Comparison of ENCODE assay signal across 24 cellular contexts in the genomic region with DNA sequence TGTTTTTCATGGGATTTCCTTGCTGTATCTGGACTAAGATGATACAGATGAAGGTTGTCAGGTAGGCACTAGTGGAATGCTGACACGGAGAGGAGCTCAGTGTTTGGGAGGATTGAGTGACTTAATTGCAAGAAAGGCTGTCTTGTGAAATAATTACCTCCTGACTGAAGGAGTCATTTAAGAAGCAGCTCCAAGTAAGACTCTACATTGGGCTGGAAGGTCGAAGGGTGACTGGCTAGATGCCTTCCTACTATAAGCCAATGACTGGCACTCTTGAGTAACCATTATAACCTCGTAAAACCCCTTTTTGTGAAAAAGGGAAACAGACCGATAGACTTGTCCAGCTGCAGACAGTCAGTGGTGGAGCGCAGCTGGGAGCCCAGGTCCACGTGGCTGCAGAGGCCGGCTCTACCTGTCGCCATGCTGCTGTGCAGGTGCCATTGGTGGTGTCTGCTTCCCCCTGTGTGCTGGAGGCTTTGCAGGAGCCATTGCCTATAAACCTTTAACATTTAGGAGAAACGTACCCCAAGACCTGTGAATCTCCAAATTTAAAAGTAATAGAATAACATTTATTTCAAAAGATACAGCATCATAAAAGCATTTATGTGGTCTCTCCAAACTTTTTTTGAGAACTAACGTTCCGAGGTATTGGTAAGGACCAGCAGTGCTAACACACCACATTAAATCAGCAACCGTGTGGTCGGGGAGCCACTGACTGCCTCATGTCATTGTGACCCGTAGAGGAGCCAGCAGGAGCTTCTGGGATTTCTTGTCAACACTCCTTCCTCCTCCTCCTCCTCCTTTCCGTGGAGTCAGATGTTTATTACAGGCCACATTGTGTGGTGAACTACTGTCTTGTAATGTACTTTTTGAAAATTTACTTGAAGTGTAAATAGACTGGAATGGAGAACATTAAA.
A peak's percentile ranks its signal among the peaks of the same experiment; 100 is the strongest.
DNase-seq lines count a peak whose midpoint lies in the region; ATAC-seq and TF ChIP-seq lines count a peak whose summit lies in the region.
"Had no signal": no experiment of that assay in that cellular context is flagged by ENCODE, and none has a peak within 500 bp of the region (broad histone marks: within the 10 kb centered on the region; RNA-seq: fewer than 3 reads in every experiment).

No MANE protein-coding gene starts in this region.

- peaks cover 4 to 17% of the 10 kb centered on the region in 2 experiments; a peak in 2 of 3 replicates for H3K36me3 ChIP-seq in HEK293 (ENCODE audit: control insufficient read depth in 2 of 2, insufficient read depth in 1 of 2, low read length in 2 of 2)
- H3K36me3 ChIP-seq in naive thymus-derived CD4-positive, alpha-beta T cell (ENCODE audit: control insufficient read depth in 2 of 3, insufficient read depth in 3 of 3, low read length in 3 of 3) = peaks cover 0 to 35% (median 0%) of the 10 kb centered on the region in 3 experiments

- POLR2A ChIA-PET in HEK293 (lab: Yijun Ruan, JAX) = no interaction called here
- POLR2A ChIA-PET in WTC11 (lab: Charles Lee) = no interaction called here
- POLR2A ChIA-PET in naive thymus-derived CD4-positive, alpha-beta T cell (lab: Charles Lee) = no interaction called here

- no peaks in the 10 kb centered on the region for H3K27me3 ChIP-seq in naive thymus-derived CD4-positive, alpha-beta T cell (ENCODE audit: control insufficient read depth in 2 of 2, insufficient read depth in 2 of 2, low read length in 2 of 2)
- H3K27me3 ChIP-seq: Peyer's patch had no signal

- no peak overlapping the region for H3K27ac ChIP-seq in HEK293 (ENCODE audit: extremely low read depth, low read depth, low read length)
- H3K27ac ChIP-seq in naive thymus-derived CD4-positive, alpha-beta T cell (ENCODE audit: low read depth, low read length) = no peak overlapping the region
- H3K27ac ChIP-seq: Peyer's patch, thoracic aorta had no signal

- H3K36me3 Mint-ChIP-seq in WTC11 = peaks cover 11% of the 10 kb centered on the region
- H3K36me3 Mint-ChIP-seq in naive thymus-derived CD4-positive, alpha-beta T cell = peaks cover 16 to 77% (median 34%) of the 10 kb centered on the region in 5 donors

- no peaks in the 10 kb centered on the region for H3K27me3 Mint-ChIP-seq in WTC11 (ENCODE audit: low read depth)
- no peaks in the 10 kb centered on the region for H3K27me3 Mint-ChIP-seq in naive thymus-derived CD4-positive, alpha-beta T cell
- H3K27me3 Mint-ChIP-seq: activated CD4-positive, alpha-beta T cell treated with anti-CD3 and anti-CD28 coated beads for 36 hours had no signal

- no peaks in the 10 kb centered on the region for H3K4me1 ChIP-seq in HEK293 (ENCODE audit: control insufficient read depth, insufficient read depth, low read length)
- H3K4me1 ChIP-seq in naive thymus-derived CD4-positive, alpha-beta T cell (ENCODE audit: control insufficient read depth in 2 of 2, insufficient read depth in 2 of 2, low read length in 2 of 2) = no peaks in the 10 kb centered on the region
- H3K4me1 ChIP-seq: Peyer's patch had no signal

- H3K4me3 ChIP-seq in HEK293 (ENCODE audit: low read depth, low read length) = no peak overlapping the region
- H3K4me3 ChIP-seq in fibroblast of mammary gland (ENCODE audit: control insufficient read depth, low read depth, low read length) = no peak overlapping the region
- no peak overlapping the region for H3K4me3 ChIP-seq in naive thymus-derived CD4-positive, alpha-beta T cell (ENCODE audit: low read length)
- H3K4me3 ChIP-seq: Peyer's patch, thoracic aorta had no signal

- peaks cover 17% of the 10 kb centered on the region for H3K4me1 Mint-ChIP-seq in WTC11
- peaks cover 0 to 15% (median 7%) of the 10 kb centered on the region in 7 donors for H3K4me1 Mint-ChIP-seq in naive thymus-derived CD4-positive, alpha-beta T cell
- H3K4me1 Mint-ChIP-seq: activated CD4-positive, alpha-beta T cell treated with anti-CD3 and anti-CD28 coated beads for 36 hours had no signal

- no peaks in the 10 kb centered on the region for H3K9me3 Mint-ChIP-seq in WTC11
- H3K9me3 Mint-ChIP-seq in naive thymus-derived CD4-positive, alpha-beta T cell = no peaks in the 10 kb centered on the region
- H3K9me3 Mint-ChIP-seq: activated naive CD4-positive, alpha-beta T cell treated with anti-CD3 and anti-CD28 coated beads for 36 hours; HFFc6; stimulated activated effector memory CD8-positive, alpha-beta T cell treated with anti-CD3 and anti-CD28 coated beads, Interleukin-12 subunit alpha, Interleukin-12 subunit beta, amount 100 ng/mL, for 72 hours had no signal

- no peaks in the 10 kb centered on the region for H3K9me3 ChIP-seq in HEK293 (ENCODE audit: control insufficient read depth, insufficient read depth, low read depth, low read length)
- H3K9me3 ChIP-seq in naive thymus-derived CD4-positive, alpha-beta T cell (ENCODE audit: control insufficient read depth in 2 of 3, low read length in 3 of 3) = no peaks in the 10 kb centered on the region
- H3K9me3 ChIP-seq: Peyer's patch, thoracic aorta had no signal

- TF ChIP-seq CTCF in HEK293 (tag by site-specific recombination; IDR thresholded peaks at IDR 0.05) (no peak), WTC11 (IDR thresholded peaks at IDR 0.05) (no peak), fibroblast of mammary gland (conservative IDR thresholded peaks at IDR 0.05; ENCODE audit: control insufficient read depth, insufficient read depth, low read depth, low read length) (no peak)

- DNase-seq in WTC11 (ENCODE audit: low spot score) (no peak), fibroblast of mammary gland (ENCODE audit: low read depth) (peak; percentile 19), sciatic nerve (ENCODE audit: low spot score) (no peak), NCI-H2029 (lab: John Stamatoyannopoulos, UW) (no peak)
- DNase-seq in naive thymus-derived CD4-positive, alpha-beta T cell = no peak
- no peak for DNase-seq in stimulated activated CD4-positive, alpha-beta T cell treated with anti-CD3 and anti-CD28 coated beads, Interleukin-15, amount 100 ng/mL, for 24 hours
- DNase-seq: activated CD4-positive, alpha-beta T cell treated with anti-CD3 and anti-CD28 coated beads for 36 hours; activated CD8-positive, alpha-beta memory T cell treated with anti-CD3 and anti-CD28 coated beads for 24 hours; activated naive CD4-positive, alpha-beta T cell treated with anti-CD3 and anti-CD28 coated beads for 36 hours; activated T-cell treated with anti-CD3 and anti-CD28 coated beads, Interleukin-2, amount 50 U/mL, for 48 hours; amniotic stem cell; HFFc6; IMR-90; mesenchymal stem cell; NCI-H1436; NCI-H2107; NCI-H524; Peyer's patch; stimulated activated CD4-positive, alpha-beta T cell treated with anti-CD3 and anti-CD28 coated beads, Interleukin-2, amount 100 ng/mL, for 48 hours; T-helper 1 cell had no signal

- intact Hi-C loops in sciatic nerve (cut with DNase I) = no loop called here
- intact Hi-C loops in naive thymus-derived CD4-positive, alpha-beta T cell (cut with micrococcal nuclease) = no loop called here

- CTCF ChIA-PET in HEK293 (lab: Yijun Ruan, JAX) = interaction anchor here (0.6 kb wide), 1 partner anchor 295 kb away, joined by 4 read pairs; no protein-coding TSS in a partner anchor
- CTCF ChIA-PET in WTC11 (lab: Charles Lee) = no interaction called here
- CTCF ChIA-PET in naive thymus-derived CD4-positive, alpha-beta T cell (lab: Charles Lee) = no interaction called here

- ATAC-seq in WTC11 = peak; percentile 52
- peak; percentile 33 for ATAC-seq in sciatic nerve
- no peak for ATAC-seq in GM18520 (IDR thresholded peaks at IDR 0.05; ENCODE audit: unreplicated experiment)
- ATAC-seq in naive thymus-derived CD4-positive, alpha-beta T cell = no peak
- ATAC-seq: activated CD4-positive, alpha-beta T cell treated with anti-CD3 and anti-CD28 coated beads for 36 hours; stimulated activated effector memory CD8-positive, alpha-beta T cell treated with anti-CD3 and anti-CD28 coated beads, Interleukin-12 subunit alpha, Interleukin-12 subunit beta, amount 100 ng/mL, for 72 hours had no signal

- H3K27ac Mint-ChIP-seq in WTC11 = no peak overlapping the region; the same call in 1 of the 2 replicates
- H3K27ac Mint-ChIP-seq in naive thymus-derived CD4-positive, alpha-beta T cell = no peak overlapping the region
- H3K27ac Mint-ChIP-seq: activated CD4-positive, alpha-beta T cell treated with anti-CD3 and anti-CD28 coated beads for 36 hours; activated naive CD4-positive, alpha-beta T cell treated with anti-CD3 and anti-CD28 coated beads for 36 hours; HFFc6; stimulated activated effector memory CD8-positive, alpha-beta T cell treated with anti-CD3 and anti-CD28 coated beads, Interleukin-12 subunit alpha, Interleukin-12 subunit beta, amount 100 ng/mL, for 72 hours had no signal

- no peak overlapping the region for H3K4me3 Mint-ChIP-seq in WTC11
- no peak overlapping the region for H3K4me3 Mint-ChIP-seq in naive thymus-derived CD4-positive, alpha-beta T cell
- H3K4me3 Mint-ChIP-seq: activated CD4-positive, alpha-beta T cell treated with anti-CD3 and anti-CD28 coated beads for 36 hours; activated naive CD4-positive, alpha-beta T cell treated with anti-CD3 and anti-CD28 coated beads for 36 hours; HFFc6; stimulated activated effector memory CD8-positive, alpha-beta T cell treated with anti-CD3 and anti-CD28 coated beads, Interleukin-12 subunit alpha, Interleukin-12 subunit beta, amount 100 ng/mL, for 72 hours had no signal

TF ChIP-seq in HEK293, 187 proteins besides CTCF, POLR2A, EP300 and RAD21:
- no peak for TF ChIP-seq ZNF830 (tag by site-specific recombination; IDR thresholded peaks at IDR 0.05; ENCODE audit: low read depth)
- peak; percentile 23; the same call in 1 of the 2 replicates for TF ChIP-seq SCRT2 (tag by site-specific recombination; IDR thresholded peaks at IDR 0.05)

TF ChIP-seq in WTC11, 78 proteins besides CTCF, POLR2A, EP300 and RAD21 (continues in another document):
- TF ChIP-seq PREB (CRISPR knock-in tag; IDR thresholded peaks at IDR 0.05; ENCODE audit: borderline replicate concordance) = no peak

Comparison
In these comparisons a context has a peak if more than half of its experiments do, and no peak if none do; other contexts are left out.
1. ATAC-seq: peak in WTC11 (single experiment) and sciatic nerve (single experiment); none in GM18520 (single experiment) and naive thymus-derived CD4-positive, alpha-beta T cell (single experiment).